ENCODE assay signal across 2 cellular contexts in the genomic region with DNA sequence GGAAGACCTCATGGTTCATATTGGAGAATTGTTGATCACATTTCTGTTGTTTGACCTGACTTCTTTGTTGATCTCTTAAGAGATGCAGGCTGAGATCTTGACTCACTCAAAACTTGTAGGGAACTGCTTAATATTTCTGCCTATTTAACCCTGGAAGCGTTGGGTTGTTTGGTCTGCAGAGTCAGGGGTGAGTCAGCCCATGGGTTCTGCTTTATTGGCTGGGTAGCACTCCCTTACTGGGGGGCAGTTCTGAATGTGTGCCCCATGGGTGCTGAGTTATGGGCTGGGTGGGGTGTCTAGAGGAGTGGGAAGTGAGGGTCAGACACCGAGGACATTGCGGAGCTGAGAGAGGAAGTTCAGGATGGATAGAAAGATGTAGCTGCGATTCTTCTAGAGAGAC.
TF ChIP-seq lines count a peak whose summit lies in the region.

No MANE protein-coding gene starts in this region.

TF ChIP-seq in IMR-90, 13 proteins besides CTCF, POLR2A, EP300 and RAD21:
- TF ChIP-seq NFE2L2 (IDR thresholded peaks at IDR 0.05; ENCODE audit: low read depth, low read length) = no peak
- TF ChIP-seq, protein P1, sequence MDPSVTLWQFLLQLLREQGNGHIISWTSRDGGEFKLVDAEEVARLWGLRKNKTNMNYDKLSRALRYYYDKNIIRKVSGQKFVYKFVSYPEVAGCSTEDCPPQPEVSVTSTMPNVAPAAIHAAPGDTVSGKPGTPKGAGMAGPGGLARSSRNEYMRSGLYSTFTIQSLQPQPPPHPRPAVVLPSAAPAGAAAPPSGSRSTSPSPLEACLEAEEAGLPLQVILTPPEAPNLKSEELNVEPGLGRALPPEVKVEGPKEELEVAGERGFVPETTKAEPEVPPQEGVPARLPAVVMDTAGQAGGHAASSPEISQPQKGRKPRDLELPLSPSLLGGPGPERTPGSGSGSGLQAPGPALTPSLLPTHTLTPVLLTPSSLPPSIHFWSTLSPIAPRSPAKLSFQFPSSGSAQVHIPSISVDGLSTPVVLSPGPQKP (IDR thresholded peaks at IDR 0.05; ENCODE audit: borderline replicate concordance, low read depth, low read length) = no peak
- TF ChIP-seq CEBPB (IDR thresholded peaks at IDR 0.05; ENCODE audit: low read depth, low read length) = no peak
- no peak for TF ChIP-seq RCOR1 (IDR thresholded peaks at IDR 0.05; ENCODE audit: insufficient replicate concordance, low read length)
- no peak for TF ChIP-seq MAFK (IDR thresholded peaks at IDR 0.05; ENCODE audit: low read depth, low read length)
- no peak for TF ChIP-seq MXI1 (IDR thresholded peaks at IDR 0.05; ENCODE audit: borderline replicate concordance, low read depth, low read length)
- no peak for TF ChIP-seq CHD1 (IDR thresholded peaks at IDR 0.05; ENCODE audit: low read depth, low read length)
- no peak for TF ChIP-seq SMC3 (IDR thresholded peaks at IDR 0.05; ENCODE audit: low read depth, low read length)
- TF ChIP-seq, protein P2, sequence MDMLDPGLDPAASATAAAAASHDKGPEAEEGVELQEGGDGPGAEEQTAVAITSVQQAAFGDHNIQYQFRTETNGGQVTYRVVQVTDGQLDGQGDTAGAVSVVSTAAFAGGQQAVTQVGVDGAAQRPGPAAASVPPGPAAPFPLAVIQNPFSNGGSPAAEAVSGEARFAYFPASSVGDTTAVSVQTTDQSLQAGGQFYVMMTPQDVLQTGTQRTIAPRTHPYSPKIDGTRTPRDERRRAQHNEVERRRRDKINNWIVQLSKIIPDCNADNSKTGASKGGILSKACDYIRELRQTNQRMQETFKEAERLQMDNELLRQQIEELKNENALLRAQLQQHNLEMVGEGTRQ (IDR thresholded peaks at IDR 0.05; ENCODE audit: low read depth, low read length) = no peak
- no peak for TF ChIP-seq FOS (IDR thresholded peaks at IDR 0.05; ENCODE audit: low read depth, low read length)
- TF ChIP-seq MAZ (IDR thresholded peaks at IDR 0.05; ENCODE audit: borderline replicate concordance, low read depth, low read length) = no peak
- no peak for TF ChIP-seq RFX5 (IDR thresholded peaks at IDR 0.05; ENCODE audit: low read depth, low read length)
- TF ChIP-seq BHLHE40 (IDR thresholded peaks at IDR 0.05; ENCODE audit: low read depth, low read length) = no peak

TF ChIP-seq in endothelial cell of umbilical vein, 7 proteins besides CTCF, POLR2A, EP300 and RAD21:
- TF ChIP-seq JUN (IDR thresholded peaks at IDR 0.05; ENCODE audit: borderline replicate concordance, insufficient read depth, insufficient read length, low read depth) (no peak), GATA2 (IDR thresholded peaks at IDR 0.05; ENCODE audit: insufficient read depth, insufficient read length, low read depth, low read length) (no peak), FOS (IDR thresholded peaks at IDR 0.05; ENCODE audit: borderline replicate concordance, insufficient read depth, low read length) (no peak), MYC (IDR thresholded peaks at IDR 0.05; ENCODE audit: low read depth, low read length) (no peak), POLR2AphosphoS5 (IDR thresholded peaks at IDR 0.05; ENCODE audit: insufficient read depth, low read depth, low read length) (no peak), EZH2 (IDR thresholded peaks at IDR 0.05; ENCODE audit: borderline replicate concordance, low read depth, low read length, severe bottlenecking) (no peak)
- TF ChIP-seq, protein P3, sequence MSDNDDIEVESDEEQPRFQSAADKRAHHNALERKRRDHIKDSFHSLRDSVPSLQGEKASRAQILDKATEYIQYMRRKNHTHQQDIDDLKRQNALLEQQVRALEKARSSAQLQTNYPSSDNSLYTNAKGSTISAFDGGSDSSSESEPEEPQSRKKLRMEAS (IDR thresholded peaks at IDR 0.05; ENCODE audit: insufficient read depth, insufficient read length) = no peak
